ENCODE assay signal across 15 cellular contexts in genomic region chr1:78157162-78157561, GRCh38.
DNase-seq lines count a peak whose midpoint lies in the region; ATAC-seq and TF ChIP-seq lines count a peak whose summit lies in the region.
"Had no signal": no experiment of that assay in that cellular context is flagged by ENCODE, and none has a peak within 500 bp of the region (broad histone marks: within the 10 kb centered on the region; RNA-seq: fewer than 3 reads in every experiment).

No MANE protein-coding gene starts in this region.

- no peaks in the 10 kb centered on the region for H4K20me1 ChIP-seq in HCT116 (ENCODE audit: insufficient read depth)
- H4K20me1 ChIP-seq in fibroblast of lung (ENCODE audit: control insufficient read depth, extremely low read depth, insufficient read depth, low read length): no peaks in the 10 kb centered on the region

- POLR2A ChIA-PET in HCT116 (lab: Charles Lee): no interaction called here

- H3K4me1 ChIP-seq in HCT116 (ENCODE audit: control insufficient read depth in 1 of 2, insufficient read depth in 2 of 2, low read length in 2 of 2) (no peaks in the 10 kb centered on the region), adipocyte (ENCODE audit: control insufficient read depth, insufficient read depth, low read length) (peaks cover 21% of the 10 kb centered on the region), fibroblast of lung (ENCODE audit: control insufficient read depth, extremely low read depth, insufficient read depth, low read length) (peaks cover 4% of the 10 kb centered on the region)
- H3K4me1 ChIP-seq: ascending aorta had no signal

- no peak for TF ChIP-seq POLR2A in HCT116 (IDR thresholded peaks at IDR 0.05; ENCODE audit: borderline replicate concordance, extremely low read depth, insufficient read depth, insufficient read length)

- intact Hi-C loops in HCT116 (cut with micrococcal nuclease): no loop called here

- TF ChIP-seq RAD21 in HCT116 (IDR thresholded peaks at IDR 0.05; ENCODE audit: low read depth): no peak

- no peak overlapping the region for H3K9ac ChIP-seq in HCT116 (ENCODE audit: low read length)
- H3K9ac ChIP-seq in adipocyte (ENCODE audit: low read length): peak overlapping the region; percentile 51
- H3K9ac ChIP-seq in fibroblast of lung (ENCODE audit: insufficient read depth, low read length): no peak overlapping the region

- ATAC-seq in HCT116: no peak
- ATAC-seq: naive thymus-derived CD8-positive, alpha-beta T cell had no signal

- CTCF ChIA-PET in HCT116 (lab: Charles Lee): no interaction called here

- no peaks in the 10 kb centered on the region for H3K9me3 ChIP-seq in HCT116 (ENCODE audit: control insufficient read depth in 1 of 2, insufficient read depth in 1 of 2, low read depth in 1 of 2, low read length in 2 of 2)
- H3K9me3 ChIP-seq in adipocyte (ENCODE audit: control insufficient read depth, low read length): no peaks in the 10 kb centered on the region
- no peaks in the 10 kb centered on the region for H3K9me3 ChIP-seq in fibroblast of lung (ENCODE audit: control insufficient read depth, insufficient read depth, low read depth, low read length)
- H3K9me3 ChIP-seq in MG63: no peaks in the 10 kb centered on the region
- H3K9me3 ChIP-seq: ascending aorta had no signal

- H3K4me2 ChIP-seq in HCT116 (ENCODE audit: low read length) (no peak overlapping the region), fibroblast of lung (ENCODE audit: extremely low read depth, insufficient read depth, low read length) (no peak overlapping the region)

- no TSS peak for BruUV-seq in HCT116 (replicated peaks; lab: Mats Ljungman, UMichigan)

- H3K79me2 ChIP-seq in HCT116 (ENCODE audit: insufficient read depth, low read length): no peaks in the 10 kb centered on the region
- H3K79me2 ChIP-seq in fibroblast of lung (ENCODE audit: control insufficient read depth, insufficient read depth, low read length): no peaks in the 10 kb centered on the region

- DNase-seq in HCT116 (ENCODE audit: low read depth, low spot score) (no peak), adipocyte (ENCODE audit: low read depth) (peak; percentile 95), fibroblast of lung (ENCODE audit: low read depth in 2 of 2) (peak; percentile 55 to 98), middle frontal gyrus (ENCODE audit: extremely low spot score, low spot score) (no peak), NCI-H524 treated with DMSO at 0.1 percent for 48 hours (lab: John Stamatoyannopoulos, UW) (no peak), MG63 (no peak)
- no peak for DNase-seq in stimulated activated CD4-positive, alpha-beta T cell treated with anti-CD3 and anti-CD28 coated beads, Interleukin-12 subunit alpha, Interleukin-12 subunit beta, amount 100 ng/mL, for 4 hours
- DNase-seq: activated CD4-positive, alpha-beta T cell treated with anti-CD3 and anti-CD28 coated beads for 4 hours; C1 segment of cervical spinal cord; naive thymus-derived CD8-positive, alpha-beta T cell; NCI-H1694; small intestine; stimulated activated CD8-positive, alpha-beta memory T cell treated with anti-CD3 and anti-CD28 coated beads, Interleukin-4, amount 100 ng/mL, for 48 hours; substantia nigra had no signal

- RAD21 ChIA-PET in HCT116 (lab: Charles Lee; ENCODE audit: low non-redundant PET in 1 of 2, low total read pairs in 2 of 2, uncharacterized antibody in 2 of 2, unreplicated experiment in 2 of 2): no interaction called here

- H3K27me3 ChIP-seq in HCT116 (ENCODE audit: insufficient read depth, low read length) (no peaks in the 10 kb centered on the region), adipocyte (replicated peaks; ENCODE audit: control insufficient read depth, insufficient read depth, low read length) (no peaks in the 10 kb centered on the region), fibroblast of lung (ENCODE audit: control insufficient read depth, insufficient read depth, low read length) (no peaks in the 10 kb centered on the region), MG63 (no peaks in the 10 kb centered on the region)
- H3K27me3 ChIP-seq: ascending aorta had no signal

- H3K36me3 ChIP-seq in HCT116 (ENCODE audit: control insufficient read depth in 1 of 2, insufficient read depth in 2 of 2, low read length in 2 of 2) (no peaks in the 10 kb centered on the region), adipocyte (ENCODE audit: control insufficient read depth, insufficient read depth, low read length, severe bottlenecking) (no peaks in the 10 kb centered on the region), fibroblast of lung (ENCODE audit: control insufficient read depth, insufficient read depth, low read length) (no peaks in the 10 kb centered on the region), MG63 (no peaks in the 10 kb centered on the region)
- H3K36me3 ChIP-seq: ascending aorta had no signal

- H3K27ac ChIP-seq in HCT116 (ENCODE audit: low read depth, low read length) (no peak overlapping the region), fibroblast of lung (ENCODE audit: insufficient read depth, low read length) (no peak overlapping the region)
- H3K27ac ChIP-seq: ascending aorta had no signal

- H2AFZ ChIP-seq in HCT116 (ENCODE audit: low read depth, low read length, poor library complexity, severe bottlenecking) (no peak overlapping the region), fibroblast of lung (ENCODE audit: low read length) (no peak overlapping the region)

- H3K9me2 ChIP-seq in HCT116 (ENCODE audit: insufficient read depth): no peaks in the 10 kb centered on the region

- H3K4me3 ChIP-seq in HCT116 (replicated peaks in 1 of 2; ENCODE audit: low read depth in 1 of 2, low read length in 2 of 2) (no peak overlapping the region), adipocyte (ENCODE audit: low read length) (no peak overlapping the region), fibroblast of lung (replicated peaks in 1 of 4; ENCODE audit: control extremely low read depth in 1 of 4, insufficient read depth in 1 of 4, low read depth in 3 of 4, low read length in 4 of 4) (no peak overlapping the region), MG63 (no peak overlapping the region)
- H3K4me3 ChIP-seq: ascending aorta had no signal

- TF ChIP-seq CTCF in HCT116 (IDR thresholded peaks at IDR 0.05 in 2 of 3, conservative IDR thresholded peaks at IDR 0.05 in 1 of 3; ENCODE audit: borderline replicate concordance in 1 of 3, insufficient read depth in 1 of 3, low read depth in 2 of 3, low read length in 2 of 3): no peak
- TF ChIP-seq CTCF in fibroblast of lung (conservative IDR thresholded peaks at IDR 0.05 in 1 of 2, IDR thresholded peaks at IDR 0.05 in 1 of 2; ENCODE audit: low read depth in 1 of 2, low read length in 2 of 2): no peak

TF ChIP-seq in HCT116, 20 proteins besides CTCF, POLR2A, EP300 and RAD21:
- TF ChIP-seq EZH2 (IDR thresholded peaks at IDR 0.05) (no peak), CEBPB (IDR thresholded peaks at IDR 0.05; ENCODE audit: low read depth) (peak; percentile 40; the same call in 1 of the 2 replicates)
TF ChIP-seq in HCT116: peak in this region for 1.

Comparison
In these comparisons a context has a peak if more than half of its experiments do, and no peak if none do; other contexts are left out.
1. DNase-seq: peak in adipocyte (single experiment) and fibroblast of lung (2 of 2); none in HCT116 (single experiment), stimulated activated CD4-positive, alpha-beta T cell treated with anti-CD3 and anti-CD28 coated beads, Interleukin-12 subunit alpha, Interleukin-12 subunit beta, amount 100 ng/mL, for 4 hours (single experiment), middle frontal gyrus (single experiment), NCI-H524 treated with DMSO at 0.1 percent for 48 hours (single experiment) and MG63 (single experiment).